21 cellular contexts compared by ENCODE assay signal in genomic region chr6:137543114-137543513, GRCh38. TPM values are rescaled to one million over a fixed set of nuclear protein-coding genes. Genes with fewer than 3 reads are reported as not detected.
DNase-seq lines count a peak whose midpoint lies in the region; TF ChIP-seq lines count a peak whose summit lies in the region.
"Had no signal": no experiment of that assay in that cellular context is flagged by ENCODE, and none has a peak within 500 bp of the region (broad histone marks: within the 10 kb centered on the region; RNA-seq: fewer than 3 reads in every experiment).

No MANE protein-coding gene starts in this region.

- intact Hi-C loops in uterus (cut with DNase I; ENCODE audit: low total_unique reads) = no loop called here

- no peaks in the 10 kb centered on the region for H3K36me3 Mint-ChIP-seq in endodermal cell (ENCODE audit: low read depth)

- WGBS in endodermal cell (ENCODE audit: insufficient coverage in 1 of 2, insufficient read length in 1 of 2), 2 experiments = 41 to 80% methylated on average over 1 to 2 of the region's 2 CpGs

- no peak overlapping the region for H3K9ac ChIP-seq in endodermal cell (ENCODE audit: extremely low read depth, low read length, poor library complexity, severe bottlenecking)
- H3K9ac ChIP-seq: BLaER1 treated with 17β-estradiol and CSF1 and Interleukin-3, amounts not matched to agents 10 nM and 100 nM; GM23248 had no signal

- H3K4me1 ChIP-seq in endodermal cell (ENCODE audit: control insufficient read depth, insufficient read depth, low read length) (peaks cover 10% of the 10 kb centered on the region), uterus (no peaks in the 10 kb centered on the region)
- H3K4me1 ChIP-seq: A549; BLaER1 treated with 17β-estradiol and CSF1 and Interleukin-3, amounts not matched to agents 10 nM and 100 nM had no signal

- TF ChIP-seq CTCF in GM12873 (IDR thresholded peaks at IDR 0.05; ENCODE audit: insufficient read depth, low read depth, low read length, missing control alignments) (peak; percentile 2), endodermal cell (conservative IDR thresholded peaks at IDR 0.05) (peak; percentile 37), uterus (IDR thresholded peaks at IDR 0.05) (no peak)

- no peak overlapping the region for H3K27ac Mint-ChIP-seq in endodermal cell
- H3K27ac Mint-ChIP-seq: T-helper 17 cell had no signal

- H3K4me3 Mint-ChIP-seq in endodermal cell = no peak overlapping the region
- H3K4me3 Mint-ChIP-seq: T-helper 17 cell had no signal

- peaks cover 32% of the 10 kb centered on the region for H3K4me1 Mint-ChIP-seq in endodermal cell

- H3K4me3 ChIP-seq in endodermal cell (ENCODE audit: low read length) (no peak overlapping the region), uterus (no peak overlapping the region)
- H3K4me3 ChIP-seq: A549; BLaER1 treated with 17β-estradiol and CSF1 and Interleukin-3, amounts not matched to agents 10 nM and 100 nM; GM23248 had no signal

- TF ChIP-seq POLR2A in uterus (IDR thresholded peaks at IDR 0.05) = no peak

- H3K27me3 ChIP-seq in endodermal cell (ENCODE audit: control insufficient read depth, insufficient read depth, low read length, poor library complexity, severe bottlenecking) (no peaks in the 10 kb centered on the region), uterus (no peaks in the 10 kb centered on the region)
- H3K27me3 ChIP-seq: BLaER1 treated with 17β-estradiol and CSF1 and Interleukin-3, amounts not matched to agents 10 nM and 100 nM had no signal

- H3K9me3 ChIP-seq in endodermal cell (ENCODE audit: control insufficient read depth, low read length) (no peaks in the 10 kb centered on the region), uterus (no peaks in the 10 kb centered on the region)
- H3K9me3 ChIP-seq: A549; BLaER1 treated with 17β-estradiol and CSF1 and Interleukin-3, amounts not matched to agents 10 nM and 100 nM had no signal

- H3K36me3 ChIP-seq in endodermal cell (ENCODE audit: control insufficient read depth, insufficient read depth, low read length) (no peaks in the 10 kb centered on the region), uterus (no peaks in the 10 kb centered on the region)
- H3K36me3 ChIP-seq: BLaER1 treated with 17β-estradiol and CSF1 and Interleukin-3, amounts not matched to agents 10 nM and 100 nM had no signal

- no peaks in the 10 kb centered on the region for H3K9me3 Mint-ChIP-seq in endodermal cell

- no peak overlapping the region for H3K27ac ChIP-seq in endodermal cell (ENCODE audit: low read depth, low read length)
- no peak overlapping the region for H3K27ac ChIP-seq in uterus
- H3K27ac ChIP-seq: A549; BLaER1 treated with 17β-estradiol and CSF1 and Interleukin-3, amounts not matched to agents 10 nM and 100 nM; GM23248 had no signal

- peak; percentile 45 for DNase-seq in NCI-H2171 treated with DMSO at 0.1 percent for 48 hours (lab: John Stamatoyannopoulos, UW)
- no peak for DNase-seq in NCI-H2171 (lab: John Stamatoyannopoulos, UW)
- DNase-seq in NCI-H345 treated with DMSO at 0.1 percent for 48 hours (lab: John Stamatoyannopoulos, UW; ENCODE audit: unreplicated experiment) = peak; percentile 17
- DNase-seq in endodermal cell = peak; percentile 62
- no peak for DNase-seq in NCI-H446 (lab: John Stamatoyannopoulos, UW)
- DNase-seq in uterus = no peak
- no peak for DNase-seq in GDM1 (lab: John Stamatoyannopoulos, UW)
- DNase-seq: DMS153; GM23248; KBM-7; NCI-H1048; NCI-H1694; NK-92 treated with Interleukin-12 subunit alpha and Interleukin-12 subunit beta, amount 100 ng/mL, for 24 hours; OCI-M1; RPMI8226; SIG-M5; T-helper 17 cell had no signal

- peaks cover 5% of the 10 kb centered on the region for H3K27me3 Mint-ChIP-seq in endodermal cell (ENCODE audit: insufficient read depth)

RNA-seq across cellular contexts. Expression of gene OLIG3, which starts 48.9 kb away (rescaled TPM):
- total RNA-seq in endodermal cell (not detected), uterus (not detected)
- polyA plus RNA-seq in endodermal cell (2013, experiment 1 of 2) = 42.2 TPM
- polyA plus RNA-seq in endodermal cell (2013, experiment 2 of 2) = 31.6 TPM
- total RNA-seq: GM23248, M059J had no signal
- polyA plus RNA-seq: A549, GM23248 had no signal

Comparison
In these comparisons a context has a peak if more than half of its experiments do, and no peak if none do; other contexts are left out.
1. DNase-seq: peak in NCI-H2171 treated with DMSO at 0.1 percent for 48 hours (single experiment), NCI-H345 treated with DMSO at 0.1 percent for 48 hours (single experiment) and endodermal cell (single experiment); none in NCI-H2171 (single experiment), NCI-H446 (0 of 2), uterus (0 of 2) and GDM1 (single experiment).
2. CTCF ChIP-seq: peak in GM12873 (single experiment) and endodermal cell (single experiment); none in uterus (0 of 4).